Comparison of ENCODE assay signal across 23 cellular contexts in genomic region chr7:16353226-16353625, GRCh38.
"Had no signal": no experiment of that assay in that cellular context is flagged by ENCODE, and none has a peak within 500 bp of the region (broad histone marks: within the 10 kb centered on the region; RNA-seq: fewer than 3 reads in every experiment).

No MANE protein-coding gene starts in this region.

- ATAC-seq: stimulated activated effector memory CD8-positive, alpha-beta T cell treated with anti-CD3 and anti-CD28 coated beads, Interleukin-12 subunit alpha, Interleukin-12 subunit beta, amount 100 ng/mL, for 72 hours; stimulated activated memory B cell treated with anti-CD40 and anti-IgM and Interleukin-4, amounts not matched to agents 10 μg/mL and 1 μg/mL and 100 μg/mL, for 72 hours; stimulated activated naive B cell treated with anti-CD40 and anti-IgM and Interleukin-4, amounts not matched to agents 10 μg/mL and 1 μg/mL and 100 μg/mL, for 72 hours; stimulated activated naive CD8-positive, alpha-beta T cell treated with anti-CD3 and anti-CD28 coated beads, Interleukin-15, amount 100 ng/mL, for 72 hours; stimulated activated naive CD8-positive, alpha-beta T cell treated with anti-CD3 and anti-CD28 coated beads, Interleukin-15, Interleukin-2, amounts not matched to agents 100 U/mL and 50 U/mL, for 24 hours; upper lobe of right lung had no signal

- H3K36me3 Mint-ChIP-seq: stimulated activated effector memory CD8-positive, alpha-beta T cell treated with anti-CD3 and anti-CD28 coated beads, Interleukin-12 subunit alpha, Interleukin-12 subunit beta, amount 100 ng/mL, for 72 hours; type B pancreatic cell had no signal

- DNase-seq: stimulated activated CD4-positive, alpha-beta T cell treated with anti-CD3 and anti-CD28 coated beads, Interleukin-2, amount 100 ng/mL, for 24 hours; stimulated activated CD4-positive, alpha-beta T cell treated with anti-CD3 and anti-CD28 coated beads, Interleukin-2, amount 100 ng/mL, for 48 hours; stimulated activated CD4-positive, alpha-beta T cell treated with anti-CD3 and anti-CD28 coated beads, Interleukin-4, amount 100 ng/mL, for 24 hours; stimulated activated CD4-positive, alpha-beta T cell treated with anti-CD3 and anti-CD28 coated beads, Interleukin-4, amount 100 ng/mL, for 4 hours; stimulated activated CD8-positive, alpha-beta memory T cell treated with anti-CD3 and anti-CD28 coated beads, Interleukin-4, amount 100 ng/mL, for 48 hours; stimulated activated naive B cell treated with anti-CD40 and anti-IgM and Interleukin-4, amounts not matched to agents 10 μg/mL and 1 μg/mL and 100 μg/mL, for 72 hours; stimulated activated naive CD4-positive, alpha-beta T cell; stimulated activated naive CD8-positive, alpha-beta T cell treated with anti-CD3 and anti-CD28 coated beads, Interleukin-15, amount 100 ng/mL, for 72 hours; stimulated activated naive CD8-positive, alpha-beta T cell treated with anti-CD3 and anti-CD28 coated beads, Interleukin-15, Interleukin-2, amounts not matched to agents 100 U/mL and 50 U/mL, for 24 hours; stomach; substantia nigra; testis; thyroid gland; tibial artery; transverse colon; trophoblast cell; upper lobe of left lung; upper lobe of right lung; uterus had no signal

- H3K4me3 Mint-ChIP-seq: stimulated activated effector memory CD8-positive, alpha-beta T cell treated with anti-CD3 and anti-CD28 coated beads, Interleukin-12 subunit alpha, Interleukin-12 subunit beta, amount 100 ng/mL, for 72 hours; stimulated activated memory B cell treated with anti-CD40 and anti-IgM and Interleukin-4, amounts not matched to agents 10 μg/mL and 1 μg/mL and 100 μg/mL, for 72 hours; stimulated activated naive B cell treated with anti-CD40 and anti-IgM and Interleukin-4, amounts not matched to agents 10 μg/mL and 1 μg/mL and 100 μg/mL, for 72 hours; stimulated activated naive CD8-positive, alpha-beta T cell treated with anti-CD3 and anti-CD28 coated beads, Interleukin-15, amount 100 ng/mL, for 72 hours; stimulated activated naive CD8-positive, alpha-beta T cell treated with anti-CD3 and anti-CD28 coated beads, Interleukin-15, Interleukin-2, amounts not matched to agents 100 ng/mL and 50 ng/mL, for 24 hours; type B pancreatic cell had no signal

- H3K27ac Mint-ChIP-seq: stimulated activated effector memory CD8-positive, alpha-beta T cell treated with anti-CD3 and anti-CD28 coated beads, Interleukin-12 subunit alpha, Interleukin-12 subunit beta, amount 100 ng/mL, for 72 hours; stimulated activated memory B cell treated with anti-CD40 and anti-IgM and Interleukin-4, amounts not matched to agents 10 μg/mL and 1 μg/mL and 100 μg/mL, for 72 hours; stimulated activated naive B cell treated with anti-CD40 and anti-IgM and Interleukin-4, amounts not matched to agents 10 μg/mL and 1 μg/mL and 100 μg/mL, for 72 hours; stimulated activated naive CD8-positive, alpha-beta T cell treated with anti-CD3 and anti-CD28 coated beads, Interleukin-15, amount 100 ng/mL, for 72 hours; stimulated activated naive CD8-positive, alpha-beta T cell treated with anti-CD3 and anti-CD28 coated beads, Interleukin-15, Interleukin-2, amounts not matched to agents 100 ng/mL and 50 ng/mL, for 24 hours; type B pancreatic cell had no signal

- H3K27me3 Mint-ChIP-seq: stimulated activated memory B cell treated with anti-CD40 and anti-IgM and Interleukin-4, amounts not matched to agents 10 μg/mL and 1 μg/mL and 100 μg/mL, for 72 hours; stimulated activated naive B cell treated with anti-CD40 and anti-IgM and Interleukin-4, amounts not matched to agents 10 μg/mL and 1 μg/mL and 100 μg/mL, for 72 hours; stimulated activated naive CD8-positive, alpha-beta T cell treated with anti-CD3 and anti-CD28 coated beads, Interleukin-15, amount 100 ng/mL, for 72 hours; stimulated activated naive CD8-positive, alpha-beta T cell treated with anti-CD3 and anti-CD28 coated beads, Interleukin-15, Interleukin-2, amounts not matched to agents 100 ng/mL and 50 ng/mL, for 24 hours; type B pancreatic cell had no signal

- H3K4me1 Mint-ChIP-seq: stimulated activated effector memory CD8-positive, alpha-beta T cell treated with anti-CD3 and anti-CD28 coated beads, Interleukin-12 subunit alpha, Interleukin-12 subunit beta, amount 100 ng/mL, for 72 hours; stimulated activated memory B cell treated with anti-CD40 and anti-IgM and Interleukin-4, amounts not matched to agents 10 μg/mL and 1 μg/mL and 100 μg/mL, for 72 hours; stimulated activated naive B cell treated with anti-CD40 and anti-IgM and Interleukin-4, amounts not matched to agents 10 μg/mL and 1 μg/mL and 100 μg/mL, for 72 hours; stimulated activated naive CD8-positive, alpha-beta T cell treated with anti-CD3 and anti-CD28 coated beads, Interleukin-15, amount 100 ng/mL, for 72 hours had no signal
